9 cellular contexts compared by ENCODE assay signal in the genomic region with DNA sequence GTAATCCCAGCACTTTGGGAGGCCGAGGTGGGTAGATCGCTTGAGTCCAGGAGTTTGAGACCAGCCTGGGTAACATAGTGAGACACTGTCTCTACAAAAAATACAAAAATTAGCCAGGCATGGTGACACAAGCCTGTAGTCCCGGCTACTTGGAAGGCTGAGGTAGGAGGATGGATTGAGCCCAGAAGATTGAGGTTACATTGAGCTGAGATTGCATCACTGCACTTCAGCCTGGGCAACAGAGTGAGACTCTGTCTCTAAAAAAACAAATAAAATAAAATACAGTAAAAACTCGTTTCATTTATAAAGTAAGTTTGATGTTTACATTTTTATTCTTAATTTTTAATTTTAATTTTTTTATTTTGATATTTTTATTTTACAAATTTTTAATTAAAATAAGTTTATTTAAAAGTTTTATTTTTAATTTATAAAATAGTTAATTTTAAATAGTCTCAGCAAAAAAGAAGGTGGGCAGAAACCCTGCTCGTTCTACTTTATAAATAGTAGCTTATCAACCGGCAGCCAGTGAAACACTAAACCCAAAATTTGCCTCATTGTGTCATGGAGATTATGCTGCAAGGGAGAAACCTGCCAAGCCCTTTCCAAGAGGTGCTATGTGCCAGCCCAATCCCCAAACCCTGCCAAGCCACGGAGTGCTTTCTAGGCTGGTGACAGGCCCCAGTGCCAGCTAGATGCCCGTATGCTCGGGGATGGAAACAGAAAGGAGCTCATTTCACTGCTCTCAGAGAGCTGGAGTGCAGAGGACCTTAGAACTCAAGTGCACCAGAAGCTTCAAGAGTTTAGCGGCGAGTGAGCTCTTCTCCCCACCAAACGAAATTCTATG.
A peak's percentile ranks its signal among the peaks of the same experiment; 100 is the strongest.
DNase-seq lines count a peak whose midpoint lies in the region; ATAC-seq, FAIRE-seq and TF ChIP-seq lines count a peak whose summit lies in the region.
"Had no signal": no experiment of that assay in that cellular context is flagged by ENCODE, and none has a peak within 500 bp of the region (broad histone marks: within the 10 kb centered on the region; RNA-seq: fewer than 3 reads in every experiment).

No MANE protein-coding gene starts in this region.

- no peak overlapping the region for H3K4me3 ChIP-seq in foreskin fibroblast (ENCODE audit: low read depth in 1 of 2, low read length in 2 of 2)

- DNase-seq in NCI-H1694 treated with DMSO at 0.1 percent for 48 hours (lab: John Stamatoyannopoulos, UW) = peak; percentile 88
- peak in 56 of 58 donors; percentile 5 to 91 (median 74) for DNase-seq in anterior cingulate cortex (lab: John Stamatoyannopoulos, UW)
- peak; percentile 86 for DNase-seq in midbrain (lab: John Stamatoyannopoulos, UW)
- DNase-seq in ACHN = no peak
- DNase-seq in GM10248 (ENCODE audit: extremely low spot score) = no peak
- DNase-seq in foreskin fibroblast = no peak

- POLR2A ChIA-PET in GM10248 (lab: Yijun Ruan, JAX) = no interaction called here

- CTCF ChIA-PET in GM10248 (lab: Yijun Ruan, JAX) = interaction anchor here (0.7 kb wide), 1 partner anchor 11 kb away, joined by 3 read pairs; no protein-coding TSS in a partner anchor

- in situ Hi-C loops in ACHN (cut with HindIII; ENCODE audit: low pct_ligation_motif_present, low pct_unique_long_range_greater_than_20kb, low sequenced_read_pairs) = no loop called here

- FAIRE-seq in A204.1 (lab: Jason Lieb, UNC) = peak; percentile 95
- FAIRE-seq: bronchial epithelial cell had no signal

- TF ChIP-seq CTCF in GM10248 (IDR thresholded peaks at IDR 0.05; ENCODE audit: control extremely low read depth, extremely low read depth, low read depth, missing control alignments) (no peak), foreskin fibroblast (IDR thresholded peaks at IDR 0.05; ENCODE audit: low read depth, low read length) (no peak)

- ATAC-seq in GM21619 (IDR thresholded peaks at IDR 0.05; ENCODE audit: unreplicated experiment) = no peak

Comparison
In these comparisons a context has a peak if more than half of its experiments do, and no peak if none do; other contexts are left out.
1. DNase-seq: peak in NCI-H1694 treated with DMSO at 0.1 percent for 48 hours (single experiment), anterior cingulate cortex (56 of 58) and midbrain (single experiment); none in ACHN (single experiment), GM10248 (single experiment) and foreskin fibroblast (0 of 2).